ENCODE assay signal across 21 cellular contexts in genomic region chrX:150513564-150513963, GRCh38. TPM values are rescaled to one million over a fixed set of nuclear protein-coding genes. Genes with fewer than 3 reads are reported as not detected.
DNase-seq lines count a peak whose midpoint lies in the region; ATAC-seq and TF ChIP-seq lines count a peak whose summit lies in the region.
"Had no signal": no experiment of that assay in that cellular context is flagged by ENCODE, and none has a peak within 500 bp of the region (broad histone marks: within the 10 kb centered on the region; RNA-seq: fewer than 3 reads in every experiment).

No MANE protein-coding gene starts in this region.

- WGBS in body of pancreas, 2 donors: 73 to 92% methylated on average over 7 to 8 of the region's 9 CpGs

- H3K4me3 ChIP-seq in Jurkat, Clone E6-1 (ENCODE audit: low read length): no peak overlapping the region
- H3K4me3 ChIP-seq in body of pancreas: no peak overlapping the region
- H3K4me3 ChIP-seq: BLaER1 had no signal

- no peaks in the 10 kb centered on the region for H3K36me3 ChIP-seq in body of pancreas (replicated peaks in 1 of 2; ENCODE audit: insufficient read depth in 1 of 2, low read depth in 2 of 2)
- H3K36me3 ChIP-seq: BLaER1 had no signal

- no peak overlapping the region for H3K27ac ChIP-seq in body of pancreas
- H3K27ac ChIP-seq: BLaER1, HL-60 had no signal

- no peaks in the 10 kb centered on the region for H3K27me3 ChIP-seq in body of pancreas
- H3K27me3 ChIP-seq: BLaER1 had no signal

- TF ChIP-seq CTCF in body of pancreas (IDR thresholded peaks at IDR 0.05): no peak

- no peak for TF ChIP-seq POLR2A in body of pancreas (IDR thresholded peaks at IDR 0.05)

- ATAC-seq in left cardiac atrium (no peak), body of pancreas (no peak), HG03175 (IDR thresholded peaks at IDR 0.05; ENCODE audit: unreplicated experiment) (no peak)
- ATAC-seq: CD8-positive, alpha-beta T cell; SK-N-SH treated with all-trans-retinoic acid at 6 μM for 48 hours had no signal

- H3K4me1 ChIP-seq in body of pancreas: peaks cover 18% of the 10 kb centered on the region

- H3K9me3 ChIP-seq in body of pancreas: no peaks in the 10 kb centered on the region
- H3K9me3 ChIP-seq: BLaER1 had no signal

- intact Hi-C loops in left cardiac atrium (cut with DNase I): no loop called here
- intact Hi-C loops in body of pancreas (cut with DNase I): no loop called here

- DNase-seq in NCI-H1092 treated with DMSO at 0.1 percent for 48 hours (lab: John Stamatoyannopoulos, UW) (peak; percentile 11), NCI-H1092 (lab: John Stamatoyannopoulos, UW) (no peak), NCI-H82 treated with DMSO at 0.1 percent for 48 hours (lab: John Stamatoyannopoulos, UW; ENCODE audit: unreplicated experiment) (peak; percentile 80), iPS-NIHi7 (ENCODE audit: extremely low spot score) (peak; percentile 30), left cardiac atrium (no peak), body of pancreas (no peak)
- peak; percentile 9 for DNase-seq in Jurkat, Clone E6-1 (ENCODE audit: low read depth, low spot score)
- DNase-seq: 8988T; CD8-positive, alpha-beta T cell; EL; HCEC 1CT; KBM-7; NCI-H146; NCI-H2171; NK-92 treated with Interleukin-12 subunit alpha and Interleukin-12 subunit beta, amount 100 ng/mL, for 24 hours; SHP77 treated with DMSO at 0.1 percent for 48 hours; T-helper 1 cell had no signal

RNA-seq across cellular contexts. Expression of gene MTM1, which starts 54.9 kb away (rescaled TPM):
- 12.4 TPM for polyA plus RNA-seq in Jurkat, Clone E6-1 (2012; ENCODE audit: insufficient read depth, insufficient read length)
- total RNA-seq in left cardiac atrium (10 to 100 TPM; 10.4 to 14.1 TPM), body of pancreas (1 to 10 TPM; 5.3 to 5.4 TPM)

Comparison
In these comparisons a context has a peak if more than half of its experiments do, and no peak if none do; other contexts are left out.
1. DNase-seq: peak in NCI-H1092 treated with DMSO at 0.1 percent for 48 hours (single experiment), Jurkat, Clone E6-1 (single experiment), NCI-H82 treated with DMSO at 0.1 percent for 48 hours (single experiment) and iPS-NIHi7 (single experiment); none in NCI-H1092 (single experiment), left cardiac atrium (single experiment) and body of pancreas (0 of 4).